Comparison of ENCODE assay signal across 8 cellular contexts in genomic region chr4:40856836-40857362, GRCh38.
A peak's percentile ranks its signal among the peaks of the same experiment; 100 is the strongest.
DNase-seq lines count a peak whose midpoint lies in the region; ATAC-seq, FAIRE-seq and TF ChIP-seq lines count a peak whose summit lies in the region.

No MANE protein-coding gene starts in this region.

- no peaks in the 10 kb centered on the region for H3K36me3 Mint-ChIP-seq in IgD-negative memory B cell

- no peak for FAIRE-seq in K562 (lab: Jason Lieb, UNC)

- DNase-seq in D341Med (ENCODE audit: low spot score) (peak; percentile 87), SKM-1 treated with dmso at 0.1 percent for 144 hours (lab: John Stamatoyannopoulos, UW; ENCODE audit: unreplicated experiment) (peak; percentile 64), K562 (ENCODE audit: extremely low read depth in 1 of 4, low spot score in 3 of 4) (peak; percentile 43 to 86 (median 76)), iPS-NIHi11 (ENCODE audit: low spot score) (peak; percentile 97)
- peak; percentile 19 to 59 for DNase-seq in stimulated activated CD4-positive, alpha-beta T cell treated with anti-CD3 and anti-CD28 coated beads, Interleukin-12 subunit alpha, Interleukin-12 subunit beta, amount 100 ng/mL, for 24 hours (ENCODE audit: low read depth in 2 of 2)

- in situ Hi-C loops in K562 (cut with MboI): no loop called here

- H3K4me1 Mint-ChIP-seq in IgD-negative memory B cell: peaks cover 9 to 16% (median 15%) of the 10 kb centered on the region in 3 donors

- H3K79me2 ChIP-seq in K562 (ENCODE audit: control insufficient read depth, insufficient read depth, low read length): no peaks in the 10 kb centered on the region

- CTCF ChIA-PET in K562 (lab: Yijun Ruan, JAX; ENCODE audit: low intra/inter-chr PET ratio): no interaction called here

- H4K20me1 ChIP-seq in K562 (replicated peaks; ENCODE audit: control insufficient read depth, insufficient read depth, low read length): no peaks in the 10 kb centered on the region

- no peaks in the 10 kb centered on the region for H3K9me3 ChIP-seq in K562 (replicated peaks; ENCODE audit: control insufficient read depth, insufficient read depth, low read depth, low read length)

- H3K4me2 ChIP-seq in K562 (ENCODE audit: insufficient read depth, low read length): no peak overlapping the region

- H3K4me1 ChIP-seq in K562 (replicated peaks in 1 of 2; ENCODE audit: control insufficient read depth in 2 of 2, insufficient read depth in 2 of 2, low read length in 2 of 2): peaks cover 0 to 7% of the 10 kb centered on the region in 2 experiments; a peak in 2 of 5 replicates

- no peak overlapping the region; a peak in 1 of 4 replicates for H3K9ac ChIP-seq in K562 (ENCODE audit: insufficient read depth in 1 of 2, low read depth in 2 of 2, low read length in 2 of 2)

- WGBS in K562 (ENCODE audit: insufficient coverage, low coverage, missing lambda C conversion rate): 14% methylated on average over 26 of the region's 51 CpGs

- TF ChIP-seq CTCF in K562 (IDR thresholded peaks at IDR 0.05 in 2 of 3, conservative IDR thresholded peaks at IDR 0.05 in 1 of 3; ENCODE audit: insufficient read depth in 2 of 3, low read depth in 1 of 3, low read length in 3 of 3): no peak

- H3K27me3 ChIP-seq in K562 (ENCODE audit: control insufficient read depth in 2 of 2, insufficient read depth in 2 of 2, low read length in 2 of 2): peaks cover 10 to 31% of the 10 kb centered on the region in 2 experiments; a peak in 4 of 5 replicates

- peaks cover 20% of the 10 kb centered on the region for H3K27me3 Mint-ChIP-seq in IgD-negative memory B cell

- peak overlapping the region in 2 of 3 donors; percentile 3 to 16 for H3K27ac Mint-ChIP-seq in IgD-negative memory B cell

- BruUV-seq in K562 (replicated peaks; lab: Mats Ljungman, UMichigan): no TSS peak

- H2AFZ ChIP-seq in K562 (ENCODE audit: low read depth, low read length): no peak overlapping the region

- ATAC-seq in GM21390 (IDR thresholded peaks at IDR 0.05; ENCODE audit: unreplicated experiment): peak; percentile 96
- peak; percentile 99 for ATAC-seq in K562
- no peak for ATAC-seq in HG03378 (IDR thresholded peaks at IDR 0.05; ENCODE audit: unreplicated experiment)

- intact Hi-C loops in K562 (cut with micrococcal nuclease): no loop called here

- no peak overlapping the region for H3K27ac ChIP-seq in K562 (ENCODE audit: extremely low read depth, low read depth, low read length)

- H3K4me3 Mint-ChIP-seq in IgD-negative memory B cell: peak overlapping the region; percentile 28 to 90 (median 85)

- no peak for TF ChIP-seq POLR2A in K562 (conservative IDR thresholded peaks at IDR 0.05)

- TF ChIP-seq EP300 in K562 (IDR thresholded peaks at IDR 0.05; ENCODE audit: low read length): no peak

- H3K4me3 ChIP-seq in K562: no peak overlapping the region

- no peak for TF ChIP-seq RAD21 in K562 (CRISPR knock-in tag; conservative IDR thresholded peaks at IDR 0.05 in 1 of 2, IDR thresholded peaks at IDR 0.05 in 1 of 2)

- no peaks in the 10 kb centered on the region for H3K9me1 ChIP-seq in K562 (ENCODE audit: control insufficient read depth, insufficient read depth, low read length)

- H3K9me3 Mint-ChIP-seq in IgD-negative memory B cell: no peaks in the 10 kb centered on the region

- H3K36me3 ChIP-seq in K562 (ENCODE audit: control insufficient read depth, insufficient read depth, low read length): no peaks in the 10 kb centered on the region

- POLR2A ChIA-PET in K562 (lab: Yijun Ruan, JAX): no interaction called here

TF ChIP-seq in K562, 482 proteins besides CTCF, POLR2A, EP300 and RAD21:
- peak; percentile 30 for TF ChIP-seq RBM25 (IDR thresholded peaks at IDR 0.05; ENCODE audit: low read depth, low read length, severe bottlenecking)
- no peak for TF ChIP-seq ARNT (IDR thresholded peaks at IDR 0.05)
- 0 out of 2 replicates have a peak, but pooled peaks have one; percentile 19 for TF ChIP-seq VEZF1 (CRISPR knock-in tag; IDR thresholded peaks at IDR 0.05)
- peak; percentile 94 for TF ChIP-seq ZNF263 (CRISPR knock-in tag; IDR thresholded peaks at IDR 0.05; ENCODE audit: borderline replicate concordance)
- TF ChIP-seq E2F3 (CRISPR knock-in tag; IDR thresholded peaks at IDR 0.05): no peak
- peak; percentile 11 for TF ChIP-seq NFYB (IDR thresholded peaks at IDR 0.05; ENCODE audit: extremely low read depth, insufficient read length)
- TF ChIP-seq USF2 (CRISPR knock-in tag; IDR thresholded peaks at IDR 0.05): peak; percentile 20; the same call in 1 of the 2 replicates
- no peak for TF ChIP-seq ZNF146 (CRISPR knock-in tag; IDR thresholded peaks at IDR 0.05; ENCODE audit: unreplicated experiment)
- TF ChIP-seq E2F6 (IDR thresholded peaks at IDR 0.05; ENCODE audit: borderline replicate concordance in 1 of 2, extremely low read depth in 1 of 2, insufficient read depth in 1 of 2, insufficient read length in 1 of 2, low read depth in 1 of 2, low read length in 1 of 2, poor library complexity in 1 of 2, severe bottlenecking in 1 of 2): peak in 1 of 2 experiments; percentile 10

Comparison
In these comparisons a context has a peak if more than half of its experiments do, and no peak if none do; other contexts are left out.
1. DNase-seq: peak in every context shown above with its lines; median percentile 97 in iPS-NIHi11; 87 in D341Med; 76 in K562; 64 in SKM-1 treated with dmso at 0.1 percent for 144 hours; 39 in stimulated activated CD4-positive, alpha-beta T cell treated with anti-CD3 and anti-CD28 coated beads, Interleukin-12 subunit alpha, Interleukin-12 subunit beta, amount 100 ng/mL, for 24 hours.